8 cellular contexts compared by ENCODE assay signal in genomic region chr4:184355111-184355604, GRCh38.
DNase-seq lines count a peak whose midpoint lies in the region; ATAC-seq, FAIRE-seq and TF ChIP-seq lines count a peak whose summit lies in the region.

No MANE protein-coding gene starts in this region.

- H3K9me3 Mint-ChIP-seq in activated T-helper 1 cell treated with anti-CD3 and anti-CD28 coated beads, Interleukin-12 subunit alpha, Interleukin-12 subunit beta, Interleukin-2, Interleukin-4 antibody, amounts not matched to agents 30 ng/mL and 10 ng/mL and 1 ng/mL, durations not matched to agents 14 hours and 24 hours and 36 hours, result no peaks in the 10 kb centered on the region

- H3K36me3 Mint-ChIP-seq in activated T-helper 1 cell treated with anti-CD3 and anti-CD28 coated beads, Interleukin-12 subunit alpha, Interleukin-12 subunit beta, Interleukin-2, Interleukin-4 antibody, amounts not matched to agents 30 ng/mL and 10 ng/mL and 1 ng/mL, durations not matched to agents 14 hours and 24 hours and 36 hours (ENCODE audit: low read depth), result peaks cover 10% of the 10 kb centered on the region

- no peak for FAIRE-seq in D721Med (lab: Jason Lieb, UNC)

- no peaks in the 10 kb centered on the region for H3K36me3 ChIP-seq in gastrocnemius medialis

- H3K27me3 ChIP-seq in gastrocnemius medialis, result no peaks in the 10 kb centered on the region

- peak overlapping the region; percentile 30 to 87 (median 74) for H3K27ac ChIP-seq in gastrocnemius medialis

- peak overlapping the region; percentile 50 for H3K27ac Mint-ChIP-seq in activated T-helper 1 cell treated with anti-CD3 and anti-CD28 coated beads, Interleukin-12 subunit alpha, Interleukin-12 subunit beta, Interleukin-2, Interleukin-4 antibody, amounts not matched to agents 30 ng/mL and 10 ng/mL and 1 ng/mL, durations not matched to agents 14 hours and 24 hours and 36 hours

- peaks cover 22% of the 10 kb centered on the region for H3K4me1 Mint-ChIP-seq in activated T-helper 1 cell treated with anti-CD3 and anti-CD28 coated beads, Interleukin-12 subunit alpha, Interleukin-12 subunit beta, Interleukin-2, Interleukin-4 antibody, amounts not matched to agents 30 ng/mL and 10 ng/mL and 1 ng/mL, durations not matched to agents 14 hours and 24 hours and 36 hours (ENCODE audit: low read depth)

- DNase-seq in activated gamma-delta T cell treated with Interleukin-2 at 50 U/mL for 16 hours, result peak; percentile 17
- no peak for DNase-seq in activated gamma-delta T cell (lab: John Stamatoyannopoulos, UW)
- DNase-seq in Jurkat, Clone E6-1 (ENCODE audit: low read depth, low spot score), result peak; percentile 65
- peak; percentile 31 for DNase-seq in activated T-helper 1 cell treated with anti-CD3 and anti-CD28 coated beads, Interleukin-12 subunit alpha, Interleukin-12 subunit beta, Interleukin-2, Interleukin-4 antibody, amounts not matched to agents 30 ng/mL and 10 ng/mL and 1 ng/mL, durations not matched to agents 14 hours and 24 hours and 36 hours (ENCODE audit: low spot score)
- no peak for DNase-seq in Right ventricle myocardium superior
- peak; percentile 30 to 58 for DNase-seq in gastrocnemius medialis
- no peak for DNase-seq in D721Med (ENCODE audit: insufficient read length, low spot score)

- TF ChIP-seq POLR2A in gastrocnemius medialis (IDR thresholded peaks at IDR 0.05), result no peak

- H3K27me3 Mint-ChIP-seq in activated T-helper 1 cell treated with anti-CD3 and anti-CD28 coated beads, Interleukin-12 subunit alpha, Interleukin-12 subunit beta, Interleukin-2, Interleukin-4 antibody, amounts not matched to agents 30 ng/mL and 10 ng/mL and 1 ng/mL, durations not matched to agents 14 hours and 24 hours and 36 hours (ENCODE audit: insufficient read depth), result no peaks in the 10 kb centered on the region

- H3K9me3 ChIP-seq in gastrocnemius medialis, result no peaks in the 10 kb centered on the region

- no peak overlapping the region for H3K4me3 Mint-ChIP-seq in activated T-helper 1 cell treated with anti-CD3 and anti-CD28 coated beads, Interleukin-12 subunit alpha, Interleukin-12 subunit beta, Interleukin-2, Interleukin-4 antibody, amounts not matched to agents 30 ng/mL and 10 ng/mL and 1 ng/mL, durations not matched to agents 14 hours and 24 hours and 36 hours

- intact Hi-C loops in activated T-helper 1 cell treated with anti-CD3 and anti-CD28 coated beads, Interleukin-12 subunit alpha, Interleukin-12 subunit beta, Interleukin-2, Interleukin-4 antibody, amounts not matched to agents 30 ng/mL and 10 ng/mL and 1 ng/mL, durations not matched to agents 14 hours and 24 hours and 36 hours (cut with micrococcal nuclease), result no loop called here
- intact Hi-C loops in Right ventricle myocardium superior (cut with DNase I), result no loop called here
- intact Hi-C loops in gastrocnemius medialis (cut with DNase I; ENCODE audit: low total_unique reads), result no loop called here

- no peak overlapping the region for H3K4me3 ChIP-seq in Jurkat, Clone E6-1 (ENCODE audit: low read length)
- no peak overlapping the region for H3K4me3 ChIP-seq in gastrocnemius medialis

- peaks cover 24 to 25% of the 10 kb centered on the region in 2 donors for H3K4me1 ChIP-seq in gastrocnemius medialis

- TF ChIP-seq CTCF in gastrocnemius medialis (IDR thresholded peaks at IDR 0.05 in 4 of 5, conservative IDR thresholded peaks at IDR 0.05 in 1 of 5), result no peak
- no peak for TF ChIP-seq CTCF in D721Med (IDR thresholded peaks at IDR 0.05; ENCODE audit: insufficient read depth, missing control alignments)

- peak; percentile 79 for ATAC-seq in Right ventricle myocardium superior (ENCODE audit: poor library complexity)
- peak; percentile 35 for ATAC-seq in gastrocnemius medialis
- no peak for ATAC-seq in HG03460 (IDR thresholded peaks at IDR 0.05; ENCODE audit: unreplicated experiment)

- in situ Hi-C loops in gastrocnemius medialis (cut with MboI; ENCODE audit: low sequenced_read_pairs in 4 of 4), result no loop called here

Comparison
In these comparisons a context has a peak if more than half of its experiments do, and no peak if none do; other contexts are left out.
1. DNase-seq: peak in activated gamma-delta T cell treated with Interleukin-2 at 50 U/mL for 16 hours (single experiment), Jurkat, Clone E6-1 (single experiment), activated T-helper 1 cell treated with anti-CD3 and anti-CD28 coated beads, Interleukin-12 subunit alpha, Interleukin-12 subunit beta, Interleukin-2, Interleukin-4 antibody, amounts not matched to agents 30 ng/mL and 10 ng/mL and 1 ng/mL, durations not matched to agents 14 hours and 24 hours and 36 hours (single experiment) and gastrocnemius medialis (2 of 2); none in activated gamma-delta T cell (single experiment), Right ventricle myocardium superior (single experiment) and D721Med (single experiment).